In the genomic region with DNA sequence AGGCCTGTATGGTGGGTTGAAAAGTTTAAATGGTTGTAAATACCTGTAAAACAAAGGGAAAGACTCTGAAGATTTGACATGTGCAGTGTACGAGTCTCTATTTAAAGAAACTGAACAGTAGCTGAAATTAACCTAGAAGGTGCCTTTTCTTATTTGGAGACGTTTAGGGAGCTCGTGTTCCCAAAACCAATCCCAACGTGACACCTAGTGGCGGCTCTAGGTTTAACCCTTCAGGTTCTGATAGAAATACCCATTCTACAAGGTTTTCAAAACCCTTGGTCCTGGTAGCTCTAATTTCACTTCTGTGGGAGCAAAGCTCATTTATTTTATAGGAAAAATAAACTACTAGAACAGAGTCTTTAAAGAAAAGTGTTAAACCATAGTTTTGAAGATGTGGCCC, we compare ENCODE assay signal across 9 cellular contexts.
DNase-seq lines count a peak whose midpoint lies in the region; ATAC-seq and TF ChIP-seq lines count a peak whose summit lies in the region.
"Had no signal": no experiment of that assay in that cellular context is flagged by ENCODE, and none has a peak within 500 bp of the region (broad histone marks: within the 10 kb centered on the region; RNA-seq: fewer than 3 reads in every experiment).

No MANE protein-coding gene starts in this region.

- no peak overlapping the region for H3K4me2 ChIP-seq in hepatocyte
- H3K4me2 ChIP-seq: BLaER1 had no signal

- no peak overlapping the region for H2AFZ ChIP-seq in hepatocyte

- TF ChIP-seq CTCF in Panc1 (IDR thresholded peaks at IDR 0.05) (peak; percentile 65; the same call in 1 of the 2 replicates), hepatocyte (IDR thresholded peaks at IDR 0.05; ENCODE audit: poor library complexity) (peak; percentile 61)
- no peak for TF ChIP-seq CTCF in CD4-positive, alpha-beta T cell (IDR thresholded peaks at IDR 0.05)

- WGBS in hepatocyte (ENCODE audit: low lambda C conversion rate, missing lambda C conversion rate), result 7% methylated on average over 5 of the region's 5 CpGs

- peak; percentile 7 to 64 for DNase-seq in NCI-H526 (lab: John Stamatoyannopoulos, UW)
- no peak for DNase-seq in NCI-H526 treated with DMSO at 0.1 percent for 48 hours (lab: John Stamatoyannopoulos, UW)
- peak; percentile 12 for DNase-seq in Panc1 (ENCODE audit: low read depth, low spot score)
- peak; percentile 49 for DNase-seq in hepatocyte (ENCODE audit: low spot score)
- no peak for DNase-seq in CD4-positive, alpha-beta T cell

- H3K36me3 Mint-ChIP-seq in CD4-positive, alpha-beta T cell (ENCODE audit: low read depth), result no peaks in the 10 kb centered on the region

- no peaks in the 10 kb centered on the region for H3K4me1 Mint-ChIP-seq in CD4-positive, alpha-beta T cell (ENCODE audit: low read depth)

- no peaks in the 10 kb centered on the region for H3K9me2 ChIP-seq in hepatocyte (replicated peaks; ENCODE audit: insufficient read depth)

- in situ Hi-C loops in Panc1 (cut with HindIII; ENCODE audit: low pct_unique_long_range_greater_than_20kb, low sequenced_read_pairs), result no loop called here

- H3K4me3 ChIP-seq in Panc1 (ENCODE audit: low read depth in 2 of 2, low read length in 2 of 2) (no peak overlapping the region), hepatocyte (no peak overlapping the region)
- H3K4me3 ChIP-seq: BLaER1 had no signal

- H3K36me3 ChIP-seq in Panc1 (ENCODE audit: control insufficient read depth, insufficient read depth, low read length) (no peaks in the 10 kb centered on the region), hepatocyte (replicated peaks; ENCODE audit: insufficient read depth, low read depth) (no peaks in the 10 kb centered on the region)
- H3K36me3 ChIP-seq: BLaER1 had no signal

- no TSS peak for BruUV-seq in Panc1 (replicated peaks; lab: Mats Ljungman, UMichigan)

- H3K4me1 ChIP-seq in Panc1 (ENCODE audit: control insufficient read depth, insufficient read depth, low read length) (no peaks in the 10 kb centered on the region), hepatocyte (ENCODE audit: insufficient read depth) (no peaks in the 10 kb centered on the region)
- H3K4me1 ChIP-seq: BLaER1 had no signal

- H3K27ac ChIP-seq in Panc1 (ENCODE audit: low read length) (no peak overlapping the region), hepatocyte (no peak overlapping the region)
- H3K27ac ChIP-seq in CD4-positive, alpha-beta T cell (ENCODE audit: low read depth, low read length), result no peak overlapping the region
- H3K27ac ChIP-seq: BLaER1 had no signal

- no peaks in the 10 kb centered on the region for H3K27me3 Mint-ChIP-seq in CD4-positive, alpha-beta T cell

- CTCF ChIA-PET in Panc1 (lab: Charles Lee), result interaction anchor here (0.6 to 0.7 kb wide), 2 partner anchors 564 to 894 kb away, joined by 4 to 5 read pairs; no protein-coding TSS in a partner anchor
- CTCF ChIA-PET in CD4-positive, alpha-beta T cell (lab: Charles Lee), result no interaction called here

- H3K9me3 ChIP-seq in Panc1 (ENCODE audit: control insufficient read depth, insufficient read depth, low read depth, low read length), result no peaks in the 10 kb centered on the region
- no peaks in the 10 kb centered on the region for H3K9me3 ChIP-seq in hepatocyte (ENCODE audit: low read depth)
- no peaks in the 10 kb centered on the region for H3K9me3 ChIP-seq in CD4-positive, alpha-beta T cell (ENCODE audit: control insufficient read depth, low read length)
- H3K9me3 ChIP-seq: BLaER1 had no signal

- ATAC-seq in HG03520 (IDR thresholded peaks at IDR 0.05; ENCODE audit: unreplicated experiment) (peak; percentile 81), Panc1 (no peak), GM19351 (IDR thresholded peaks at IDR 0.05; ENCODE audit: unreplicated experiment) (no peak), HG03469 (IDR thresholded peaks at IDR 0.05; ENCODE audit: unreplicated experiment) (no peak)
- no peak for ATAC-seq in CD4-positive, alpha-beta T cell (ENCODE audit: poor library complexity)

- H3K27ac Mint-ChIP-seq in CD4-positive, alpha-beta T cell, result no peak overlapping the region

- no peaks in the 10 kb centered on the region for H3K27me3 ChIP-seq in Panc1 (ENCODE audit: control insufficient read depth, insufficient read depth, low read length)
- no peaks in the 10 kb centered on the region for H3K27me3 ChIP-seq in hepatocyte
- H3K27me3 ChIP-seq in CD4-positive, alpha-beta T cell (ENCODE audit: control insufficient read depth, insufficient read depth, low read length), result no peaks in the 10 kb centered on the region
- H3K27me3 ChIP-seq: BLaER1 had no signal

- no peaks in the 10 kb centered on the region for H3K79me2 ChIP-seq in hepatocyte

- intact Hi-C loops in Panc1 (cut with micrococcal nuclease; ENCODE audit: unreplicated experiment), result no loop called here
- intact Hi-C loops in CD4-positive, alpha-beta T cell (cut with DNase I, micrococcal nuclease), result no loop called here

- H3K4me3 Mint-ChIP-seq in CD4-positive, alpha-beta T cell, result no peak overlapping the region

- peaks cover 6% of the 10 kb centered on the region for H3K9me3 Mint-ChIP-seq in CD4-positive, alpha-beta T cell

- POLR2A ChIA-PET in Panc1 (lab: Charles Lee), result no interaction called here
- POLR2A ChIA-PET in CD4-positive, alpha-beta T cell (lab: Charles Lee), result no interaction called here

- no peaks in the 10 kb centered on the region for H4K20me1 ChIP-seq in hepatocyte (ENCODE audit: insufficient read depth, poor library complexity, severe bottlenecking)
- H4K20me1 ChIP-seq: BLaER1 had no signal

Comparison
In these comparisons a context has a peak if more than half of its experiments do, and no peak if none do; other contexts are left out.
1. DNase-seq: peak in NCI-H526 (2 of 2), Panc1 (single experiment) and hepatocyte (single experiment); none in NCI-H526 treated with DMSO at 0.1 percent for 48 hours (single experiment) and CD4-positive, alpha-beta T cell (0 of 10).